Comparison of ENCODE assay signal across 23 cellular contexts in genomic region chr3:35778201-35778600, GRCh38.
DNase-seq lines count a peak whose midpoint lies in the region; ATAC-seq and TF ChIP-seq lines count a peak whose summit lies in the region.
"Had no signal": no experiment of that assay in that cellular context is flagged by ENCODE, and none has a peak within 500 bp of the region (broad histone marks: within the 10 kb centered on the region; RNA-seq: fewer than 3 reads in every experiment).

No MANE protein-coding gene starts in this region.

- H2BK12ac ChIP-seq in neuronal stem cell (ENCODE audit: low read length) (no peak overlapping the region), mesenchymal stem cell (ENCODE audit: low read length in 2 of 2) (no peak overlapping the region)

- no peak overlapping the region for H3K9ac ChIP-seq in neuronal stem cell (ENCODE audit: low read depth, low read length, poor library complexity)
- H3K9ac ChIP-seq in mesenchymal stem cell (ENCODE audit: low read length), result no peak overlapping the region
- H3K9ac ChIP-seq: BLaER1 treated with 17β-estradiol and CSF1 and Interleukin-3, amounts not matched to agents 10 nM and 100 nM; KMS-11 had no signal

- peak overlapping the region; percentile 26 for H2AFZ ChIP-seq in neuronal stem cell (ENCODE audit: low read length)
- no peak overlapping the region for H2AFZ ChIP-seq in mesenchymal stem cell (ENCODE audit: low read depth, low read length)

- no peaks in the 10 kb centered on the region for H3K79me1 ChIP-seq in neuronal stem cell (ENCODE audit: low read depth, low read length)
- H3K79me1 ChIP-seq in mesenchymal stem cell (replicated peaks; ENCODE audit: low read length, poor library complexity, severe bottlenecking), result no peaks in the 10 kb centered on the region

- H4K8ac ChIP-seq in neuronal stem cell (ENCODE audit: low read depth, low read length) (no peak overlapping the region), mesenchymal stem cell (ENCODE audit: low read length) (no peak overlapping the region)

- no peak overlapping the region for H3K4me2 ChIP-seq in neuronal stem cell (ENCODE audit: insufficient read depth, low read length, poor library complexity, severe bottlenecking)
- no peak overlapping the region for H3K4me2 ChIP-seq in mesenchymal stem cell (ENCODE audit: low read length, poor library complexity, severe bottlenecking)
- H3K4me2 ChIP-seq: BLaER1 treated with 17β-estradiol and CSF1 and Interleukin-3, amounts not matched to agents 10 nM and 100 nM; KMS-11 had no signal

- H3K4me3 ChIP-seq in BE2C (ENCODE audit: low read depth, low read length), result no peak overlapping the region
- no peak overlapping the region for H3K4me3 ChIP-seq in neuronal stem cell (ENCODE audit: low read length in 2 of 2)
- no peak overlapping the region for H3K4me3 ChIP-seq in mesenchymal stem cell (ENCODE audit: insufficient read depth in 1 of 2, low read depth in 1 of 2, low read length in 2 of 2)
- H3K4me3 ChIP-seq: BLaER1 treated with 17β-estradiol and CSF1 and Interleukin-3, amounts not matched to agents 10 nM and 100 nM; GM12878; SJSA1 had no signal

- H3K36me3 ChIP-seq in BE2C, result no peaks in the 10 kb centered on the region
- H3K36me3 ChIP-seq in neuronal stem cell (replicated peaks in 1 of 2; ENCODE audit: control insufficient read depth in 2 of 2, insufficient read depth in 2 of 2, low read length in 2 of 2), result no peaks in the 10 kb centered on the region
- no peaks in the 10 kb centered on the region for H3K36me3 ChIP-seq in mesenchymal stem cell (ENCODE audit: control insufficient read depth in 1 of 2, insufficient read depth in 2 of 2, low read depth in 1 of 2, low read length in 2 of 2)
- H3K36me3 ChIP-seq: SJSA1 had no signal

- no peak overlapping the region for H2BK15ac ChIP-seq in neuronal stem cell (ENCODE audit: low read length)
- H2BK15ac ChIP-seq in mesenchymal stem cell (ENCODE audit: low read depth, poor library complexity, severe bottlenecking), result no peak overlapping the region

- H3K4me1 ChIP-seq in BE2C (no peaks in the 10 kb centered on the region), neuronal stem cell (ENCODE audit: control insufficient read depth in 2 of 2, insufficient read depth in 1 of 2, low read depth in 1 of 2, low read length in 2 of 2) (peaks cover 7 to 16% of the 10 kb centered on the region in 2 donors), mesenchymal stem cell (ENCODE audit: control insufficient read depth, insufficient read depth, low read depth, low read length) (no peaks in the 10 kb centered on the region)
- H3K4me1 ChIP-seq: BLaER1 treated with 17β-estradiol and CSF1 and Interleukin-3, amounts not matched to agents 10 nM and 100 nM; SJSA1 had no signal

- no CpG with 5 or more reads among the region's 2 CpGs for WGBS in neuronal stem cell (ENCODE audit: extremely low coverage in 2 of 2, insufficient read length in 2 of 2, insufficient replicate concordance in 1 of 2), 2 donors
- 6% methylated on average over 2 of the region's 2 CpGs for WGBS in mesenchymal stem cell

- H4K91ac ChIP-seq in neuronal stem cell (ENCODE audit: low read depth, low read length, poor library complexity), result no peak overlapping the region
- H4K91ac ChIP-seq in mesenchymal stem cell (ENCODE audit: low read length), result no peak overlapping the region

- H3K27me3 ChIP-seq in BE2C, result no peaks in the 10 kb centered on the region
- no peaks in the 10 kb centered on the region for H3K27me3 ChIP-seq in neuronal stem cell (ENCODE audit: control insufficient read depth in 3 of 3, insufficient read depth in 3 of 3, low read depth in 1 of 3, low read length in 3 of 3)
- no peaks in the 10 kb centered on the region for H3K27me3 ChIP-seq in mesenchymal stem cell (ENCODE audit: control insufficient read depth in 1 of 2, insufficient read depth in 1 of 2, low read length in 2 of 2)
- H3K27me3 ChIP-seq: BLaER1 treated with 17β-estradiol and CSF1 and Interleukin-3, amounts not matched to agents 10 nM and 100 nM; SJSA1 had no signal

- H2BK120ac ChIP-seq in neuronal stem cell (ENCODE audit: low read depth, low read length) (no peak overlapping the region), mesenchymal stem cell (ENCODE audit: low read depth, low read length) (no peak overlapping the region)

- H3K9me3 ChIP-seq in BE2C (no peaks in the 10 kb centered on the region), neuronal stem cell (replicated peaks in 1 of 2; ENCODE audit: control insufficient read depth in 2 of 2, insufficient read depth in 1 of 2, low read depth in 1 of 2, low read length in 2 of 2) (no peaks in the 10 kb centered on the region), mesenchymal stem cell (ENCODE audit: control insufficient read depth, low read length) (no peaks in the 10 kb centered on the region)
- H3K9me3 ChIP-seq: BLaER1 treated with 17β-estradiol and CSF1 and Interleukin-3, amounts not matched to agents 10 nM and 100 nM; SJSA1 had no signal

- no peak overlapping the region for H3K4ac ChIP-seq in neuronal stem cell (ENCODE audit: low read length)
- no peak overlapping the region for H3K4ac ChIP-seq in mesenchymal stem cell (ENCODE audit: low read depth in 1 of 2, low read length in 2 of 2)

- H3K23ac ChIP-seq in neuronal stem cell (ENCODE audit: low read depth, low read length, poor library complexity) (no peak overlapping the region), mesenchymal stem cell (ENCODE audit: low read length in 2 of 2) (no peak overlapping the region)

- no peak for ATAC-seq in HG02840 (IDR thresholded peaks at IDR 0.05; ENCODE audit: low FRiP score, unreplicated experiment)
- ATAC-seq in HG03460 (IDR thresholded peaks at IDR 0.05; ENCODE audit: unreplicated experiment), result no peak
- ATAC-seq: GM12878 had no signal

- H2AK5ac ChIP-seq in neuronal stem cell (ENCODE audit: low read depth, low read length) (no peak overlapping the region), mesenchymal stem cell (ENCODE audit: low read length, severe bottlenecking) (no peak overlapping the region)

- H2BK5ac ChIP-seq in neuronal stem cell (ENCODE audit: low read length), result no peak overlapping the region
- no peak overlapping the region for H2BK5ac ChIP-seq in mesenchymal stem cell (ENCODE audit: low read depth, low read length, poor library complexity, severe bottlenecking)

- no peak for TF ChIP-seq CTCF in BE2C (IDR thresholded peaks at IDR 0.05; ENCODE audit: low read depth, low read length)

- DNase-seq in BE2C, result peak; percentile 2
- peak; percentile 65 for DNase-seq in SK-N-DZ (ENCODE audit: low spot score)
- DNase-seq in iPS-NIHi11 (ENCODE audit: low spot score), result peak; percentile 13
- DNase-seq in neuronal stem cell (ENCODE audit: low spot score), result no peak
- no peak for DNase-seq in mesenchymal stem cell
- DNase-seq: CD4-positive, alpha-beta T cell; COR-L47; EL; GDM1; MM.1S; NCI-H1694; NCI-H2029 treated with DMSO at 0.1 percent for 48 hours; NCI-H446 treated with DMSO at 0.1 percent for 48 hours; NCI-H526; NCI-H82; Right ventricle myocardium superior; RPMI8226 had no signal

- no peak overlapping the region for H3K27ac ChIP-seq in neuronal stem cell (replicated peaks; ENCODE audit: low read length)
- no peak overlapping the region for H3K27ac ChIP-seq in mesenchymal stem cell (ENCODE audit: low read length, poor library complexity, severe bottlenecking)
- H3K27ac ChIP-seq: BLaER1 treated with 17β-estradiol and CSF1 and Interleukin-3, amounts not matched to agents 10 nM and 100 nM; KMS-11; SJSA1 had no signal

- H3K18ac ChIP-seq in neuronal stem cell (ENCODE audit: low read length), result no peak overlapping the region
- no peak overlapping the region for H3K18ac ChIP-seq in mesenchymal stem cell (ENCODE audit: low read depth in 1 of 2, low read length in 2 of 2)

- H3K14ac ChIP-seq in neuronal stem cell (ENCODE audit: low read length), result no peak overlapping the region
- no peak overlapping the region for H3K14ac ChIP-seq in mesenchymal stem cell (ENCODE audit: low read length in 2 of 2)

Comparison
In these comparisons a context has a peak if more than half of its experiments do, and no peak if none do; other contexts are left out.
1. DNase-seq: peak in BE2C (single experiment), SK-N-DZ (single experiment) and iPS-NIHi11 (single experiment); none in neuronal stem cell (single experiment) and mesenchymal stem cell (single experiment).